30 cellular contexts compared by ENCODE assay signal in the genomic region with DNA sequence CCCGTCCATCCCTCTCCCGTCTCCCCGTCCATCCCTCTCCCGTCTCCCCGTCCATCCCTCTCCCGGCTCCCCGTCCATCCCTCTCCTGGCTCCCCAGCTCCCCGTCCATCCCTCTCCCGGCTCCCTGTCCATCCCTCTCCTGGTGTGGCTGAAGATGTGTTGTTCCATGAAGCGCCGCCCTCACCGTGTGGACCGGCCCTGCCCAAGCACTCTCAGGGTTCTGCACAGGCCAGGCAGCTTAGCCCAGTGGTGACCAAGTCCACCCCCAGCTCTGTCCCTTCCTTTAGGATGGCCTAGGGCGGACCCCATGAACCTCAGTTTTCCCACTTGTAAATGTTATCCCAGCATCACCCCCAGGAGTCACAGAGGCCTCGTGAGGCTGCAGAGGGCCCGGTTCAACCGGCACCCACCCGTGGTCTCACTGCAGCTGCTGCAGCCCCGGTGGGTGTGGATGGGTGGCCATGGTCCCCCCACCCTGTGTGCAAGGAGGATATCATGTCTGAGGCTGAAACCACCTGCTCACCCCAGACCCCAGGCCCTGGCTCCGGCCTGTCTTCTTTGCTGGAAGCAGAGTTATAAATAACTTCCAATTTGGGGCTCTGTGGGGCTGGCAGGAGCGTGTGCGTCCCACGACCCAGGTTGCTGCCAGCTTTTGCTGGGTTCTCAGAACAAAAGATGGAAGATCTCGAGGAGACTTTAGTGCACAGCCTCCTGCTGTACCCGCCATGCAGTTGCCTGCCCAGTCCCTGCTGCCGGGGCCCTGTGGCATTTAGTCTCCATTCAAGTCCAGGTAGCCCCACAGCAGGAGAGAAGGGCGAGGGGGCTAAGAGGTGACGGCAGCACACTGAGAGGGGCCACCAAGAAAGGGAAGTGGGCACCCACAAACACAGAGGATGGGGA.
"Had no signal": no experiment of that assay in that cellular context is flagged by ENCODE, and none has a peak within 500 bp of the region (broad histone marks: within the 10 kb centered on the region; RNA-seq: fewer than 3 reads in every experiment).

No MANE protein-coding gene starts in this region.

- H3K27me3 ChIP-seq: ascending aorta, breast epithelium, cardiac muscle cell, colonic mucosa, esophagus squamous epithelium had no signal

- H3K4me1 Mint-ChIP-seq: activated B cell treated with CpG ODN at 0.5 μM for 24 hours; activated naive CD4-positive, alpha-beta T cell treated with anti-CD3 and anti-CD28 coated beads, Interleukin-2, amount 10 ng/mL, durations not matched to agents 7 days and 5 days; activated naive CD8-positive, alpha-beta T cell treated with anti-CD3 and anti-CD28 coated beads, Interleukin-2, amount 10 ng/mL, durations not matched to agents 7 days and 5 days; T-helper 17 cell had no signal

- ATAC-seq: activated CD4-positive, CD25-positive, alpha-beta regulatory T cell treated with anti-CD3 and anti-CD28 coated beads, Interleukin-2, amount 50 U/mL, for 24 hours; activated CD8-positive, alpha-beta T cell treated with anti-CD3 and anti-CD28 coated beads for 36 hours; activated naive CD4-positive, alpha-beta T cell treated with anti-CD3 and anti-CD28 coated beads, Interleukin-2, amount 50 U/mL, for 72 hours; activated T-cell treated with anti-CD3 and anti-CD28 coated beads, Interleukin-2, amount 50 U/mL, for 4 hours; gastroesophageal sphincter; T-helper 17 cell had no signal

- H3K36me3 ChIP-seq: ascending aorta, breast epithelium, cardiac muscle cell, colonic mucosa, esophagus squamous epithelium, gastroesophageal sphincter, WERI-Rb-1 had no signal

- FAIRE-seq: endometrium, endothelial cell of umbilical vein had no signal

- H3K9me3 ChIP-seq: ascending aorta, breast epithelium, colonic mucosa, esophagus squamous epithelium, gastroesophageal sphincter had no signal

- DNase-seq: activated B cell treated with CpG ODN at 0.5 μM for 24 hours; activated CD4-positive, alpha-beta T cell treated with anti-CD3 and anti-CD28 coated beads for 48 hours; activated CD4-positive, alpha-beta T cell treated with anti-CD3 and anti-CD28 coated beads, Interleukin-2, amount 50 U/mL, for 1 hour; activated CD4-positive, alpha-beta T cell treated with anti-CD3 and anti-CD28 coated beads, Interleukin-2, amount 50 U/mL, for 48 hours; activated CD8-positive, alpha-beta memory T cell treated with anti-CD3 and anti-CD28 coated beads for 24 hours; activated CD8-positive, alpha-beta T cell treated with anti-CD3 and anti-CD28 coated beads for 36 hours; activated effector memory CD4-positive, alpha-beta T cell treated with anti-CD3 and anti-CD28 coated beads, Interleukin-2, amount 50 U/mL, for 16 hours; activated naive CD4-positive, alpha-beta T cell treated with anti-CD3 and anti-CD28 coated beads, Interleukin-2, amount 10 ng/mL, durations not matched to agents 7 days and 5 days; activated naive CD8-positive, alpha-beta T cell treated with anti-CD3 and anti-CD28 coated beads, Interleukin-2, amount 10 ng/mL, durations not matched to agents 7 days and 5 days; activated T-cell treated with anti-CD3 and anti-CD28 coated beads, Interleukin-2, amount 50 U/mL, for 4 hours; colonic mucosa; effector CD8-positive, alpha-beta T cell; esophagus squamous epithelium; foreskin melanocyte; T-helper 1 cell; T-helper 17 cell; T1000; WERI-Rb-1 had no signal

- H3K4me1 ChIP-seq: ascending aorta, breast epithelium, colonic mucosa, esophagus squamous epithelium, gastroesophageal sphincter had no signal

- H3K36me3 Mint-ChIP-seq: activated naive CD4-positive, alpha-beta T cell treated with anti-CD3 and anti-CD28 coated beads, Interleukin-2, amount 10 ng/mL, durations not matched to agents 7 days and 5 days; activated naive CD4-positive, alpha-beta T cell treated with anti-CD3 and anti-CD28 coated beads, Interleukin-2, amount 50 U/mL, for 72 hours; activated naive CD8-positive, alpha-beta T cell treated with anti-CD3 and anti-CD28 coated beads, Interleukin-2, amount 10 ng/mL, durations not matched to agents 7 days and 5 days; brain had no signal

- H3K27ac ChIP-seq: ascending aorta, breast epithelium, cardiac muscle cell, colonic mucosa, epithelial cell of prostate, esophagus squamous epithelium, gastroesophageal sphincter, WERI-Rb-1 had no signal

- H3K4me3 ChIP-seq: ascending aorta, breast epithelium, cardiac muscle cell, colonic mucosa, esophagus squamous epithelium, gastroesophageal sphincter had no signal

- H3K27ac Mint-ChIP-seq: activated B cell treated with CpG ODN at 0.5 μM for 24 hours; activated CD8-positive, alpha-beta T cell treated with anti-CD3 and anti-CD28 coated beads for 36 hours; activated naive CD4-positive, alpha-beta T cell treated with anti-CD3 and anti-CD28 coated beads, Interleukin-2, amount 10 ng/mL, durations not matched to agents 7 days and 5 days; activated naive CD4-positive, alpha-beta T cell treated with anti-CD3 and anti-CD28 coated beads, Interleukin-2, amount 50 U/mL, for 72 hours; activated naive CD8-positive, alpha-beta T cell treated with anti-CD3 and anti-CD28 coated beads, Interleukin-2, amount 10 ng/mL, durations not matched to agents 7 days and 5 days; activated T-helper 2 cell treated with anti-CD3 and anti-CD28 coated beads, Interferon-gamma antibody, Interleukin-2, Interleukin-4, amounts not matched to agents 10 μg/mL and 5 μg/mL and 100 μg/mL, durations not matched to agents 14 hours and 24 hours and 36 hours; T-helper 17 cell; T-helper 2 cell treated with Interferon-gamma antibody and Interleukin-4, amounts not matched to agents 5 μg/mL and 100 μg/mL, for 36 hours had no signal

- H3K27me3 Mint-ChIP-seq: activated B cell treated with CpG ODN at 0.5 μM for 24 hours; activated CD8-positive, alpha-beta T cell treated with anti-CD3 and anti-CD28 coated beads for 36 hours; activated naive CD4-positive, alpha-beta T cell treated with anti-CD3 and anti-CD28 coated beads, Interleukin-2, amount 10 ng/mL, durations not matched to agents 7 days and 5 days; activated naive CD8-positive, alpha-beta T cell treated with anti-CD3 and anti-CD28 coated beads, Interleukin-2, amount 10 ng/mL, durations not matched to agents 7 days and 5 days; T-helper 17 cell had no signal

- H3K9me3 Mint-ChIP-seq: activated B cell treated with CpG ODN at 0.5 μM for 24 hours; activated CD8-positive, alpha-beta T cell treated with anti-CD3 and anti-CD28 coated beads for 36 hours; activated naive CD4-positive, alpha-beta T cell treated with anti-CD3 and anti-CD28 coated beads, Interleukin-2, amount 50 U/mL, for 72 hours; activated naive CD8-positive, alpha-beta T cell treated with anti-CD3 and anti-CD28 coated beads, Interleukin-2, amount 10 ng/mL, durations not matched to agents 7 days and 5 days; activated T-cell treated with anti-CD3 and anti-CD28 coated beads, Interleukin-2, amount 50 U/mL, for 4 hours; activated T-helper 2 cell treated with anti-CD3 and anti-CD28 coated beads, Interferon-gamma antibody, Interleukin-2, Interleukin-4, amounts not matched to agents 10 μg/mL and 5 μg/mL and 100 μg/mL, durations not matched to agents 14 hours and 24 hours and 36 hours; brain; T-helper 2 cell treated with Interferon-gamma antibody and Interleukin-4, amounts not matched to agents 5 μg/mL and 100 μg/mL, for 36 hours had no signal

- H3K4me3 Mint-ChIP-seq: activated B cell treated with CpG ODN at 0.5 μM for 24 hours; activated CD8-positive, alpha-beta T cell treated with anti-CD3 and anti-CD28 coated beads for 36 hours; activated naive CD4-positive, alpha-beta T cell treated with anti-CD3 and anti-CD28 coated beads, Interleukin-2, amount 10 ng/mL, durations not matched to agents 7 days and 5 days; activated naive CD8-positive, alpha-beta T cell treated with anti-CD3 and anti-CD28 coated beads, Interleukin-2, amount 10 ng/mL, durations not matched to agents 7 days and 5 days; activated T-cell treated with anti-CD3 and anti-CD28 coated beads, Interleukin-2, amount 50 U/mL, for 4 hours; brain; T-helper 17 cell; T-helper 2 cell treated with Interferon-gamma antibody and Interleukin-4, amounts not matched to agents 5 μg/mL and 100 μg/mL, for 36 hours had no signal
